20 cellular contexts compared by ENCODE assay signal in the genomic region with DNA sequence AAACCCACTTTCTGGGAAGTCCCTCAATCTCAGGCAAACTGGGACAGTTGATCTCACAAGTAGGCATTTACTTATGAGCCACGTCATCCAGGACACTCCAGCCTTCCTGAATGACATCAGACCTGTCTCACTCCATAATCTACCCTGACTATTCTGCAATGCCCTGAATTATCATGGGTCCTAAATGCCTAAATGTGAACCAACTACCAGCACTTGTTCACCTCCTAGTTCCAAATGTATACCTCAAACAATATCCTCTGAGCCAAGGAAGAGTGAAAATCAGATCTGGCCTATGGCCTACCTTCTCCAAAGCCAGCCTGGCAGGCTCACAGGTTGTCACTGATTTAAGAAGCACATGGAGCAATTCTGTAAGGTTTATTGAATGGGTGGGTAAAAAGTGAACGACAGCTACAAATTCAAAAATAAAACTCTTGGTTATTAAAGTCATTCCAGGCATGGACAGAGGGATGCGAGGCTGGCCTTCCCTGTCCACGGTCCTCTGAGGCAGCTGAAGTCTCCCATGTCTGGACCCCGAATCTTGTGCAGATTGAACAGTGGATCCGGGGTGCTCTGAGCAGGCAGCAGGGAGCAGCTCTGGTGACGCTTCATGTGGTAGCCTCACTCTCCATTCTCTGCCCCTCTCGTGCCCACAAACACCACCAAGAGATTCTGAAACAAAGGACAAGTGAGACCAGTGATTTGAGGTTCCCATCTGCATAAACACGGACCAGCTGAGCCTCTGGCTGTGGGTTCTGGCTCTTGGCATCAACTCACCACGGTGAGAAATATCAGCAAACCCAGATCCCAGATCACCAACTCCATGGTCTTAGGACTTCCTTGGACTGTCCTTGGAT. TPM values are rescaled to one million over a fixed set of nuclear protein-coding genes. Genes with fewer than 3 reads are reported as not detected.
DNase-seq lines count a peak whose midpoint lies in the region; ATAC-seq, FAIRE-seq and TF ChIP-seq lines count a peak whose summit lies in the region.
"Had no signal": no experiment of that assay in that cellular context is flagged by ENCODE, and none has a peak within 500 bp of the region (broad histone marks: within the 10 kb centered on the region; RNA-seq: fewer than 3 reads in every experiment).

No MANE protein-coding gene starts in this region.

- H3K27me3 Mint-ChIP-seq in Calu3 (ENCODE audit: unreplicated experiment) (no peaks in the 10 kb centered on the region), HFFc6 (ENCODE audit: insufficient read depth) (no peaks in the 10 kb centered on the region), mesothelial cell of epicardium (ENCODE audit: low read depth) (no peaks in the 10 kb centered on the region)
- H3K27me3 Mint-ChIP-seq: activated CD4-positive, alpha-beta T cell treated with anti-CD3 and anti-CD28 coated beads for 36 hours; CD4-positive, alpha-beta T cell; effector memory CD8-positive, alpha-beta T cell had no signal

- H3K36me3 ChIP-seq in K562 (ENCODE audit: control insufficient read depth, insufficient read depth, low read length) = peaks cover 85% of the 10 kb centered on the region
- H3K36me3 ChIP-seq: neural progenitor cell had no signal

- CTCF ChIA-PET in Calu3 (lab: Charles Lee) = no interaction called here
- CTCF ChIA-PET in K562 (lab: Yijun Ruan, JAX; ENCODE audit: low intra/inter-chr PET ratio) = interaction anchor here (0.5 kb wide), 1 partner anchor 1160 kb away, joined by 3 read pairs; no protein-coding TSS in a partner anchor

- H2AFZ ChIP-seq in K562 (ENCODE audit: low read depth, low read length) = no peak overlapping the region
- H2AFZ ChIP-seq: neural progenitor cell had no signal

- no peak for TF ChIP-seq EP300 in K562 (IDR thresholded peaks at IDR 0.05; ENCODE audit: low read length)

- no peak overlapping the region for H3K4me2 ChIP-seq in K562 (ENCODE audit: insufficient read depth, low read length)
- H3K4me2 ChIP-seq: neural progenitor cell had no signal

- no peaks in the 10 kb centered on the region for H3K4me1 Mint-ChIP-seq in Calu3 (ENCODE audit: low read depth, unreplicated experiment)
- peaks cover 9% of the 10 kb centered on the region for H3K4me1 Mint-ChIP-seq in HFFc6 (ENCODE audit: low read depth)
- no peaks in the 10 kb centered on the region for H3K4me1 Mint-ChIP-seq in mesothelial cell of epicardium
- H3K4me1 Mint-ChIP-seq: neural progenitor cell had no signal

- H3K4me1 ChIP-seq in K562 (replicated peaks in 1 of 2; ENCODE audit: control insufficient read depth in 2 of 2, insufficient read depth in 2 of 2, low read length in 2 of 2) = no peaks in the 10 kb centered on the region; a peak in 1 of 5 replicates
- H3K4me1 ChIP-seq: neural progenitor cell, psoas muscle had no signal

- H3K9me3 ChIP-seq in K562 (replicated peaks; ENCODE audit: control insufficient read depth, insufficient read depth, low read depth, low read length) = no peaks in the 10 kb centered on the region
- H3K9me3 ChIP-seq: psoas muscle, stomach had no signal

- H3K4me3 ChIP-seq in K562 = no peak overlapping the region
- H3K4me3 ChIP-seq: neural progenitor cell, psoas muscle, stomach had no signal

- peak overlapping the region; percentile 34 for H3K27ac Mint-ChIP-seq in Calu3 (ENCODE audit: unreplicated experiment)
- H3K27ac Mint-ChIP-seq in HFFc6 = peak overlapping the region; percentile 32
- H3K27ac Mint-ChIP-seq in mesothelial cell of epicardium = peak overlapping the region; percentile 45
- H3K27ac Mint-ChIP-seq: activated CD4-positive, alpha-beta T cell treated with anti-CD3 and anti-CD28 coated beads for 36 hours; CD4-positive, alpha-beta T cell; neural progenitor cell had no signal

- H3K36me3 Mint-ChIP-seq in Calu3 (ENCODE audit: insufficient read depth, unreplicated experiment) (peaks cover 93% of the 10 kb centered on the region), HFFc6 (ENCODE audit: low read depth) (peaks cover 64% of the 10 kb centered on the region), mesothelial cell of epicardium (peaks cover 63% of the 10 kb centered on the region)

- H3K4me3 Mint-ChIP-seq in Calu3 (ENCODE audit: low read depth, unreplicated experiment) (no peak overlapping the region), HFFc6 (no peak overlapping the region), mesothelial cell of epicardium (no peak overlapping the region)
- H3K4me3 Mint-ChIP-seq: activated CD4-positive, alpha-beta T cell treated with anti-CD3 and anti-CD28 coated beads for 36 hours; CD4-positive, alpha-beta T cell; effector memory CD8-positive, alpha-beta T cell; neural progenitor cell had no signal

- peaks cover 51% of the 10 kb centered on the region for H4K20me1 ChIP-seq in K562 (replicated peaks; ENCODE audit: control insufficient read depth, insufficient read depth, low read length)

- WGBS in K562 (ENCODE audit: insufficient coverage, low coverage, missing lambda C conversion rate) = 95% methylated on average over 9 of the region's 10 CpGs

- no peak for TF ChIP-seq RAD21 in K562 (CRISPR knock-in tag; conservative IDR thresholded peaks at IDR 0.05 in 1 of 2, IDR thresholded peaks at IDR 0.05 in 1 of 2)

- no peaks in the 10 kb centered on the region for H3K9me3 Mint-ChIP-seq in Calu3 (ENCODE audit: low read depth, unreplicated experiment)
- no peaks in the 10 kb centered on the region for H3K9me3 Mint-ChIP-seq in HFFc6
- no peaks in the 10 kb centered on the region for H3K9me3 Mint-ChIP-seq in mesothelial cell of epicardium
- H3K9me3 Mint-ChIP-seq: CD4-positive, alpha-beta T cell; effector memory CD8-positive, alpha-beta T cell; neural progenitor cell had no signal

- no peak for FAIRE-seq in K562 (lab: Jason Lieb, UNC)
- FAIRE-seq: GM12892, small intestine had no signal

- H3K9ac ChIP-seq in K562 (ENCODE audit: insufficient read depth in 1 of 2, low read depth in 2 of 2, low read length in 2 of 2) = peak overlapping the region in 1 of 2 experiments; percentile 16; a peak in 1 of 4 replicates
- H3K9ac ChIP-seq: neural progenitor cell had no signal

- DNase-seq in Calu3 (no peak), HFFc6 (no peak), K562 (ENCODE audit: extremely low read depth in 1 of 4, low spot score in 3 of 4) (no peak), mesothelial cell of epicardium (ENCODE audit: low spot score in 2 of 2, unreplicated experiment in 2 of 2) (no peak), amniotic stem cell (lab: John Stamatoyannopoulos, UW) (no peak), erythroblast (lab: John Stamatoyannopoulos, UW) (no peak), DMS114 treated with DMSO at 0.1 percent for 48 hours (lab: John Stamatoyannopoulos, UW; ENCODE audit: unreplicated experiment) (no peak)
- DNase-seq: activated CD4-positive, alpha-beta T cell treated with anti-CD3 and anti-CD28 coated beads for 36 hours; activated naive CD4-positive, alpha-beta T cell treated with Interleukin-2 at 50 U/mL for 16 hours; CD4-positive, alpha-beta T cell; effector memory CD8-positive, alpha-beta T cell; left colon; psoas muscle; SHP77; small intestine; stomach had no signal

- ATAC-seq in K562 (peak; percentile 7), HG03196 (IDR thresholded peaks at IDR 0.05; ENCODE audit: unreplicated experiment) (no peak)
- ATAC-seq: activated CD4-positive, alpha-beta T cell treated with anti-CD3 and anti-CD28 coated beads for 36 hours; effector memory CD8-positive, alpha-beta T cell; left colon; psoas muscle had no signal

- TF ChIP-seq POLR2A in K562 (conservative IDR thresholded peaks at IDR 0.05) (no peak; the same call in 1 of the 2 replicates), erythroblast (IDR thresholded peaks at IDR 0.05; ENCODE audit: low read length) (no peak)

- intact Hi-C loops in Calu3 (cut with micrococcal nuclease; ENCODE audit: unreplicated experiment) = no loop called here
- intact Hi-C loops in K562 (cut with micrococcal nuclease) = no loop called here

- no peak for TF ChIP-seq CTCF in Calu3 (IDR thresholded peaks at IDR 0.05; ENCODE audit: unreplicated experiment)
- TF ChIP-seq CTCF in HFFc6 (IDR thresholded peaks at IDR 0.05) = no peak
- no peak for TF ChIP-seq CTCF in K562 (IDR thresholded peaks at IDR 0.05 in 2 of 3, conservative IDR thresholded peaks at IDR 0.05 in 1 of 3; ENCODE audit: insufficient read depth in 2 of 3, low read depth in 1 of 3, low read length in 3 of 3)
- no peak for TF ChIP-seq CTCF in mesothelial cell of epicardium (IDR thresholded peaks at IDR 0.05; ENCODE audit: unreplicated experiment)

- in situ Hi-C loops in K562 (cut with MboI) = no loop called here

- no TSS peak for BruUV-seq in Calu3 (replicated peaks; lab: Mats Ljungman, UMichigan)
- no TSS peak for BruUV-seq in K562 (replicated peaks; lab: Mats Ljungman, UMichigan)

- POLR2A ChIA-PET in K562 (lab: Yijun Ruan, JAX) = interaction anchor here (0.6 to 3.0 kb wide), 6 partner anchors 8 to 419 kb away, joined by 3 to 21 read pairs (median 4); partner anchors contain the start of gene SNHG17

- peaks cover 3% of the 10 kb centered on the region for H3K9me1 ChIP-seq in K562 (ENCODE audit: control insufficient read depth, insufficient read depth, low read length)

- peaks cover 21% of the 10 kb centered on the region for H3K79me2 ChIP-seq in K562 (ENCODE audit: control insufficient read depth, insufficient read depth, low read length)

- H3K27me3 ChIP-seq in K562 (ENCODE audit: control insufficient read depth in 2 of 2, insufficient read depth in 2 of 2, low read length in 2 of 2) = no peaks in the 10 kb centered on the region
- H3K27me3 ChIP-seq: neural progenitor cell, stomach had no signal

- H3K27ac ChIP-seq in K562 (ENCODE audit: extremely low read depth, low read depth, low read length) = 0 out of 3 replicates have a peak overlapping the region, but pooled peaks have one; percentile 8
- H3K27ac ChIP-seq: HL-60, neural progenitor cell, psoas muscle, stomach had no signal

RNA-seq across cellular contexts. Expression of gene SNHG17, which starts 14.7 kb away (rescaled TPM):
- total RNA-seq in Calu3 (2022) (111 and 114 TPM in 2 replicates), K562 (2014; rRNA removed) (57.7 and 72.7 TPM in 2 replicates), K562 (2014; rRNA removed; fragmentation: Illumina TruSeq; extraction: Trizol) (66.3 and 73.6 TPM in 2 replicates), K562 (2015; rRNA removed; fragmentation: Illumina TruSeq; extraction: Trizol) (69.9 and 74.3 TPM in 2 replicates), K562 (2021) (106 and 112 TPM in 2 replicates), mesothelial cell of epicardium (49.4 to 54.0 TPM (median 51.1 TPM) in 3 replicates)
- total RNA-seq in HFFc6 (2021; fragmentation: NEBNext Ultra II Directional; extraction: Animal tissue kit (Norgen Biotek cat#: 25700)) = 10 to 100 TPM; 29.6 to 45.4 (median 32.0) TPM
- 199 and 404 TPM in 2 replicates for total RNA-seq in K562 (2011; cell fraction: chromatin; rRNA removed; ENCODE audit: low replicate concordance)
- 262 and 289 TPM in 2 replicates for total RNA-seq in K562 (2011; cell fraction: nucleolus; rRNA removed)
- 279 and 385 TPM in 2 replicates for total RNA-seq in K562 (2011; cell fraction: nucleoplasm; rRNA removed)
- polyA plus RNA-seq in K562 (2011; rRNA removed) (38.8 and 50.3 TPM in 2 replicates), K562 (2014; fragmentation: Illumina TruSeq; extraction: Trizol) (32.6 and 39.0 TPM in 2 replicates), K562 (2014; fragmentation: Nextera tagmentation; extraction: Ambion mirVana) (10 to 100 TPM; 29.8 to 35.9 TPM), K562 (2014; rRNA removed) (72.2 and 73.2 TPM in 2 replicates)
- polyA plus RNA-seq in K562 (2011; cell fraction: cytosol; rRNA removed) = 46.3 and 48.3 TPM in 2 replicates
- polyA plus RNA-seq in K562 (2011; cell fraction: nucleus; rRNA removed) = 168 and 245 TPM in 2 replicates
- 55.7 and 78.9 TPM in 2 replicates for polyA plus RNA-seq in K562 (2012)
- polyA minus RNA-seq in K562 (2011; rRNA and poly(A)+ RNA removed) = 318 and 400 TPM in 2 replicates
- 171 and 228 TPM in 2 replicates for polyA minus RNA-seq in K562 (2011; cell fraction: cytosol; rRNA and poly(A)+ RNA removed)
- polyA minus RNA-seq in K562 (2011; cell fraction: nucleus; rRNA and poly(A)+ RNA removed) = 155 and 182 TPM in 2 replicates

RNA-seq across cellular contexts. Expression of gene RALGAPB, which starts 52.2 kb away (rescaled TPM):
- total RNA-seq in Calu3 (2022) (59.8 and 62.5 TPM in 2 replicates), K562 (2014; rRNA removed) (11.6 and 14.7 TPM in 2 replicates), K562 (2014; rRNA removed; fragmentation: Illumina TruSeq; extraction: Trizol) (18.5 and 21.2 TPM in 2 replicates), K562 (2015; rRNA removed; fragmentation: Illumina TruSeq; extraction: Trizol) (17.7 and 18.6 TPM in 2 replicates), K562 (2021) (21.7 and 23.8 TPM in 2 replicates), mesothelial cell of epicardium (42.2 to 45.4 TPM (median 43.5 TPM) in 3 replicates)
- total RNA-seq in HFFc6 (2021; fragmentation: NEBNext Ultra II Directional; extraction: Animal tissue kit (Norgen Biotek cat#: 25700)) = 10 to 100 TPM; 23.4 to 29.5 (median 26.7) TPM
- 43.1 and 99.4 TPM in 2 replicates for total RNA-seq in K562 (2011; cell fraction: chromatin; rRNA removed; ENCODE audit: low replicate concordance)
- total RNA-seq in K562 (2011; cell fraction: nucleolus; rRNA removed) = 19.2 and 27.8 TPM in 2 replicates
- total RNA-seq in K562 (2011; cell fraction: nucleoplasm; rRNA removed) = 47.1 and 72.9 TPM in 2 replicates
- polyA plus RNA-seq in K562 (2011; rRNA removed) (12.5 and 13.6 TPM in 2 replicates), K562 (2014; fragmentation: Illumina TruSeq; extraction: Trizol) (21.1 and 25.6 TPM in 2 replicates), K562 (2014; fragmentation: Nextera tagmentation; extraction: Ambion mirVana) (1 to 10 TPM; 4.3 to 6.0 TPM), K562 (2014; rRNA removed) (11.3 and 11.7 TPM in 2 replicates)
- 5.0 and 7.1 TPM in 2 replicates for polyA plus RNA-seq in K562 (2011; cell fraction: cytosol; rRNA removed)
- 29.2 and 35.6 TPM in 2 replicates for polyA plus RNA-seq in K562 (2011; cell fraction: nucleus; rRNA removed)
- polyA plus RNA-seq in K562 (2012) = 14.6 and 16.4 TPM in 2 replicates
- polyA minus RNA-seq in K562 (2011; rRNA and poly(A)+ RNA removed) = 33.0 and 33.6 TPM in 2 replicates
- 14.9 and 19.5 TPM in 2 replicates for polyA minus RNA-seq in K562 (2011; cell fraction: cytosol; rRNA and poly(A)+ RNA removed)
- polyA minus RNA-seq in K562 (2011; cell fraction: nucleus; rRNA and poly(A)+ RNA removed) = 28.1 and 41.1 TPM in 2 replicates
